2 cellular contexts compared by ENCODE assay signal in the genomic region with DNA sequence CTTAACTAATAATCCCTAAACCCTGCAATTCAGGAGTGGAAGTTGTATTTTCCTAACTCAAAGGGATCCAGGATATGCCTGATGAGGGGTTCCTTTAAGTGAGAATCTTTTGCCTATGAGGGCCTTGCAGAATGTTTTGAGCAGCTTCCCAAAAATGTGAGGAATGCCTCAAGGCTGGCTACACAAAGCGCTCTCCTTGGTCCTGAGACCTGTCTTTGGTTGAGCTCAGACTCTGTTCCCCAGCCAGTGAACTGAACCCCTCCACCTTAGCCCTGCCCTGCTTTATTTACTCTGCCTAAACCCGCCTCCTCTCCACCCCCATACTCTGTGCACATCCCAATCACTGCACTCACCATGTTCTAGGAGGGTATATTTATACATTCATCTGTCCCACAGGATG.
TF ChIP-seq lines count a peak whose summit lies in the region.

No MANE protein-coding gene starts in this region.

TF ChIP-seq in IMR-90, 13 proteins besides CTCF, POLR2A, EP300 and RAD21 (continued from another document):
- TF ChIP-seq USF2 (IDR thresholded peaks at IDR 0.05; ENCODE audit: low read depth, low read length) (no peak), FOS (IDR thresholded peaks at IDR 0.05; ENCODE audit: low read depth, low read length) (no peak), SMC3 (IDR thresholded peaks at IDR 0.05; ENCODE audit: low read depth, low read length) (no peak), RCOR1 (IDR thresholded peaks at IDR 0.05; ENCODE audit: insufficient replicate concordance, low read length) (no peak), MAZ (IDR thresholded peaks at IDR 0.05; ENCODE audit: borderline replicate concordance, low read depth, low read length) (no peak)

TF ChIP-seq in K562, 482 proteins besides CTCF, POLR2A, EP300 and RAD21 (continued from another document):
- TF ChIP-seq REST (CRISPR knock-in tag; IDR thresholded peaks at IDR 0.05; ENCODE audit: low read depth) (peak; percentile 90), EHMT2 (IDR thresholded peaks at IDR 0.05) (peak; percentile 96), ZKSCAN3 (CRISPR knock-in tag; IDR thresholded peaks at IDR 0.05) (no peak), AFF1 (IDR thresholded peaks at IDR 0.05; ENCODE audit: low read depth in 1 of 2, partially characterized antibody in 2 of 2) (peak in 1 of 2 experiments; percentile 45), ZNF766 (CRISPR knock-in tag; conservative IDR thresholded peaks at IDR 0.05) (peak; percentile 40; the same call in 1 of the 2 replicates), TEAD4 (IDR thresholded peaks at IDR 0.05; ENCODE audit: low read length) (0 out of 2 replicates have a peak, but pooled peaks have one; percentile 40), TEAD4 (CRISPR knock-in tag; IDR thresholded peaks at IDR 0.05; ENCODE audit: borderline replicate concordance) (no peak), TEAD2 (tag; IDR thresholded peaks at IDR 0.05) (peak; percentile 76), ZNF561 (CRISPR knock-in tag; conservative IDR thresholded peaks at IDR 0.05) (no peak)
